8 cellular contexts compared by ENCODE assay signal in genomic region chr7:2241580-2242540, GRCh38. TPM values are rescaled to one million over a fixed set of nuclear protein-coding genes. Genes with fewer than 3 reads are reported as not detected.
DNase-seq lines count a peak whose midpoint lies in the region; ATAC-seq and TF ChIP-seq lines count a peak whose summit lies in the region.

MRM2 (minus strand) TSS chr7:2242205; CDS start chr7:2242169, 36 bp downstream.
NUDT1 (plus strand) TSS chr7:2242226; CDS start chr7:2244575, 2,349 bp downstream.

- peaks cover 18 to 43% (median 35%) of the 10 kb centered on the region in 3 experiments for H3K36me3 Mint-ChIP-seq in H9 (ENCODE audit: insufficient read depth in 1 of 3, low read depth in 3 of 3)
- no peaks in the 10 kb centered on the region for H3K36me3 Mint-ChIP-seq in progenitor cell of endocrine pancreas (ENCODE audit: insufficient read depth)
- H3K36me3 Mint-ChIP-seq in type B pancreatic cell = peaks cover 4% of the 10 kb centered on the region

- no peak within 1 kb of the TSS for H2AFZ ChIP-seq in H9 (ENCODE audit: low read length)

- H3K4me2 ChIP-seq in H9 (ENCODE audit: insufficient read depth, insufficient read length, low read length) = peak within 1 kb of the TSS; percentile 89

- no peak within 1 kb of the TSS; the same call in 1 of the 2 replicates for H2BK15ac ChIP-seq in H9 (ENCODE audit: low read depth, low read length)

- no peak within 1 kb of the TSS for H2BK20ac ChIP-seq in H9 (ENCODE audit: low read depth, low read length, poor library complexity, severe bottlenecking)

- H3K56ac ChIP-seq in H9 (ENCODE audit: insufficient read length, low read depth, low read length) = no peak within 1 kb of the TSS

- no peak within 1 kb of the TSS for H4K91ac ChIP-seq in H9 (ENCODE audit: insufficient read length, low read depth, low read length)

- no peaks in the 10 kb centered on the region for H4K20me1 ChIP-seq in H9 (ENCODE audit: control insufficient read depth, insufficient read depth, insufficient read length)

- H2BK120ac ChIP-seq in H9 (ENCODE audit: low read depth, low read length, poor library complexity, severe bottlenecking) = no peak within 1 kb of the TSS

- H3K4me1 Mint-ChIP-seq in H9 = peaks cover 11 to 12% of the 10 kb centered on the region in 2 experiments
- H3K4me1 Mint-ChIP-seq in progenitor cell of endocrine pancreas (ENCODE audit: low read depth) = peaks cover 6% of the 10 kb centered on the region
- H3K4me1 Mint-ChIP-seq in type B pancreatic cell (ENCODE audit: unreplicated experiment) = peaks cover 7% of the 10 kb centered on the region

- H3K27me3 ChIP-seq in H9 (ENCODE audit: insufficient read depth, low read length) (no peaks in the 10 kb centered on the region), adrenal gland (no peaks in the 10 kb centered on the region)

- peak; percentile 93 to 96 for ATAC-seq in left cardiac atrium

- no peak within 1 kb of the TSS for H2BK5ac ChIP-seq in H9 (ENCODE audit: insufficient read length, low read length)

- H3K9me3 ChIP-seq in H9 (ENCODE audit: control insufficient read depth, low read depth, low read length) (no peaks in the 10 kb centered on the region), adrenal gland (replicated peaks in 1 of 3) (no peaks in the 10 kb centered on the region)

- no CpG with 5 or more reads among the region's 81 CpGs for WGBS in H9 (ENCODE audit: extremely low coverage, insufficient read length, low lambda C conversion rate)
- WGBS in adrenal gland, 4 donors = 0 to 3% (median 1%) methylated on average over 10 to 81 of the region's 81 CpGs

- no peak within 1 kb of the TSS for H2AK5ac ChIP-seq in H9 (ENCODE audit: insufficient read length, low read length)

- no peak within 1 kb of the TSS for H3K23ac ChIP-seq in H9 (ENCODE audit: insufficient read length, low read depth, low read length)

- H3K14ac ChIP-seq in H9 (ENCODE audit: insufficient read depth, low read length) = peak within 1 kb of the TSS; percentile 73

- no peaks in the 10 kb centered on the region for H3K79me1 ChIP-seq in H9 (ENCODE audit: insufficient read depth, low read depth, low read length, poor library complexity, severe bottlenecking)

- intact Hi-C loops in adrenal gland (cut with DNase I) (loop anchor here (10.0 kb wide), 2 partner anchors 103 to 113 kb away; partner anchors contain the start of gene EIF3B (in 1 of the 2)), left cardiac atrium (cut with DNase I) (loop anchor here (5.0 to 10.0 kb wide), 2 partner anchors 103 to 110 kb away; partner anchors contain the start of gene EIF3B (in 1 of the 2))

- peak; percentile 42 for DNase-seq in GDM1 (lab: John Stamatoyannopoulos, UW)
- peak; percentile 85 for DNase-seq in H9
- peak; percentile 62 for DNase-seq in MV-4-11 (lab: John Stamatoyannopoulos, UW)
- peak; percentile 39 to 79 (median 45) for DNase-seq in T-helper 1 cell
- peak; percentile 76 to 89 (median 84) for DNase-seq in adrenal gland
- DNase-seq in left cardiac atrium = peak; percentile 87
- peak; percentile 83 for DNase-seq in progenitor cell of endocrine pancreas (ENCODE audit: low spot score, unreplicated experiment)
- peak; percentile 90 for DNase-seq in type B pancreatic cell (ENCODE audit: extremely low spot score, unreplicated experiment)

- H3K27ac Mint-ChIP-seq in H9 (peak within 1 kb of the TSS; percentile 55 to 98 (median 97); a peak in 6 of 7 replicates), progenitor cell of endocrine pancreas (peak within 1 kb of the TSS; percentile 92), type B pancreatic cell (peak within 1 kb of the TSS; percentile 82)

- H3K9ac ChIP-seq in H9 (ENCODE audit: extremely low read depth, insufficient read length, low read length) = peak within 1 kb of the TSS; percentile 74

- H4K5ac ChIP-seq in H9 (ENCODE audit: insufficient read length, low read depth, low read length) = no peak within 1 kb of the TSS

- H3K27ac ChIP-seq in H9 (ENCODE audit: insufficient read length, low read depth, low read length) (no peak within 1 kb of the TSS), adrenal gland (peak within 1 kb of the TSS in 2 of 5 donors; percentile 49 to 80)

- TF ChIP-seq CTCF in H9 (conservative IDR thresholded peaks at IDR 0.05) = no peak
- TF ChIP-seq CTCF in adrenal gland (IDR thresholded peaks at IDR 0.05) = no peak
- TF ChIP-seq CTCF in progenitor cell of endocrine pancreas (IDR thresholded peaks at IDR 0.05; ENCODE audit: unreplicated experiment) = no peak
- TF ChIP-seq CTCF in type B pancreatic cell (conservative IDR thresholded peaks at IDR 0.05) = no peak

- no peak within 1 kb of the TSS for H3T11ph ChIP-seq in H9 (ENCODE audit: low read length)

- peak within 1 kb of the TSS; percentile 63 to 98 (median 72) for H3K4me3 ChIP-seq in adrenal gland

- peaks cover 7% of the 10 kb centered on the region for H3K23me2 ChIP-seq in H9 (ENCODE audit: insufficient read length, low read depth, low read length, poor library complexity, severe bottlenecking)

- no peaks in the 10 kb centered on the region; the same call in 1 of the 2 replicates for H3K27me3 Mint-ChIP-seq in H9 (ENCODE audit: low read depth)
- no peaks in the 10 kb centered on the region for H3K27me3 Mint-ChIP-seq in progenitor cell of endocrine pancreas
- no peaks in the 10 kb centered on the region for H3K27me3 Mint-ChIP-seq in type B pancreatic cell

- peak within 1 kb of the TSS; percentile 92 to 96 for H3K4me3 Mint-ChIP-seq in H9
- H3K4me3 Mint-ChIP-seq in progenitor cell of endocrine pancreas (ENCODE audit: low read depth) = peak within 1 kb of the TSS; percentile 88
- H3K4me3 Mint-ChIP-seq in type B pancreatic cell = peak within 1 kb of the TSS; percentile 93

- H3K9me3 Mint-ChIP-seq in H9 = no peaks in the 10 kb centered on the region
- no peaks in the 10 kb centered on the region for H3K9me3 Mint-ChIP-seq in progenitor cell of endocrine pancreas (ENCODE audit: low read depth)
- H3K9me3 Mint-ChIP-seq in type B pancreatic cell = no peaks in the 10 kb centered on the region

- TF ChIP-seq POLR2A in adrenal gland (IDR thresholded peaks at IDR 0.05) = peak; percentile 23 to 35

- no peak within 1 kb of the TSS for H4K8ac ChIP-seq in H9 (replicated peaks; ENCODE audit: insufficient read length, low read depth, low read length)

- H3K36me3 ChIP-seq in adrenal gland (replicated peaks in 1 of 2) = peaks cover 0 to 12% of the 10 kb centered on the region in 2 donors

- H3K79me2 ChIP-seq in H9 (ENCODE audit: insufficient read depth, low read length) = peaks cover 6% of the 10 kb centered on the region; the same call in 1 of the 2 replicates

- H3K4me1 ChIP-seq in H9 (ENCODE audit: insufficient read depth, low read length) (no peaks in the 10 kb centered on the region; the same call in 1 of the 2 replicates), adrenal gland (replicated peaks in 1 of 2) (peaks cover 4 to 16% of the 10 kb centered on the region in 2 donors)

- H3K4ac ChIP-seq in H9 (ENCODE audit: low read depth, low read length) = no peak within 1 kb of the TSS

- peak within 1 kb of the TSS; percentile 61 for H3K18ac ChIP-seq in H9 (ENCODE audit: insufficient read length, low read depth, low read length)

- H2BK12ac ChIP-seq in H9 (ENCODE audit: insufficient read length, low read depth, low read length) = no peak within 1 kb of the TSS

RNA-seq across cellular contexts. Expression of gene MRM2, which starts in this region (rescaled TPM):
- total RNA-seq in H9 (2021) (57.2 and 59.0 TPM in 2 replicates), adrenal gland (10 to 100 TPM; 16.8 to 35.8 (median 25.7) TPM), left cardiac atrium (10 to 100 TPM; 18.9 TPM), progenitor cell of endocrine pancreas (28.7 and 29.5 TPM in 2 replicates), type B pancreatic cell (ENCODE audit: low replicate concordance) (29.3 and 35.3 TPM in 2 replicates)
- polyA plus RNA-seq in adrenal gland = 10 to 100 TPM; 17.4 to 36.4 (median 20.3) TPM

RNA-seq across cellular contexts. Expression of gene NUDT1, which starts in this region (rescaled TPM):
- total RNA-seq in H9 (2021) = 80.3 and 84.7 TPM in 2 replicates
- total RNA-seq in adrenal gland = 10 to 100 TPM in 2 of 8 donors, 1 to 10 TPM in 6; 3.8 to 13.3 (median 8.2) TPM
- polyA plus RNA-seq in adrenal gland = 10 to 100 TPM in 1 of 3 donors, 1 to 10 TPM in 2; 2.5 to 17.3 (median 8.7) TPM
- 10 to 100 TPM; 15.4 to 15.8 TPM for total RNA-seq in left cardiac atrium
- total RNA-seq in progenitor cell of endocrine pancreas = 17.2 and 22.1 TPM in 2 replicates
- total RNA-seq in type B pancreatic cell (ENCODE audit: low replicate concordance) = 25.1 and 32.2 TPM in 2 replicates
